In genomic region chr22:41966607-41967240, GRCh38 we compare ENCODE assay signal across 10 cellular contexts. TPM values are rescaled to one million over a fixed set of nuclear protein-coding genes. Genes with fewer than 3 reads are reported as not detected.
A peak's percentile ranks its signal among the peaks of the same experiment; 100 is the strongest.
DNase-seq lines count a peak whose midpoint lies in the region; ATAC-seq and TF ChIP-seq lines count a peak whose summit lies in the region.
"Had no signal": no experiment of that assay in that cellular context is flagged by ENCODE, and none has a peak within 500 bp of the region (broad histone marks: within the 10 kb centered on the region; RNA-seq: fewer than 3 reads in every experiment).

No MANE protein-coding gene starts in this region.

- H3K27me3 Mint-ChIP-seq in immature natural killer cell (ENCODE audit: low read depth in 3 of 3), result peaks cover 0 to 2% (median 2%) of the 10 kb centered on the region in 3 donors
- H3K27me3 Mint-ChIP-seq in stimulated activated naive B cell treated with anti-CD40 and anti-IgM and Interleukin-4, amounts not matched to agents 10 μg/mL and 1 μg/mL and 100 μg/mL, for 72 hours, result peaks cover 4 to 19% of the 10 kb centered on the region in 2 donors

- peaks cover 0 to 1% (median 0%) of the 10 kb centered on the region in 6 donors for H3K9me3 Mint-ChIP-seq in immature natural killer cell
- H3K9me3 Mint-ChIP-seq in stimulated activated naive B cell treated with anti-CD40 and anti-IgM and Interleukin-4, amounts not matched to agents 10 μg/mL and 1 μg/mL and 100 μg/mL, for 72 hours, result no peaks in the 10 kb centered on the region
- H3K9me3 Mint-ChIP-seq: activated naive CD4-positive, alpha-beta T cell treated with anti-CD3 and anti-CD28 coated beads, Interleukin-2, amount 50 U/mL, for 24 hours had no signal

- H3K9me2 ChIP-seq in HCT116 (ENCODE audit: insufficient read depth), result no peaks in the 10 kb centered on the region

- H3K36me3 ChIP-seq in HCT116 (ENCODE audit: control insufficient read depth in 1 of 2, insufficient read depth in 2 of 2, low read length in 2 of 2), result no peaks in the 10 kb centered on the region
- H3K36me3 ChIP-seq: tibial artery had no signal

- no peaks in the 10 kb centered on the region for H3K36me3 Mint-ChIP-seq in immature natural killer cell
- no peaks in the 10 kb centered on the region for H3K36me3 Mint-ChIP-seq in stimulated activated naive B cell treated with anti-CD40 and anti-IgM and Interleukin-4, amounts not matched to agents 10 μg/mL and 1 μg/mL and 100 μg/mL, for 72 hours
- H3K36me3 Mint-ChIP-seq: activated naive CD4-positive, alpha-beta T cell treated with anti-CD3 and anti-CD28 coated beads, Interleukin-2, amount 50 U/mL, for 24 hours had no signal

- no peaks in the 10 kb centered on the region for H3K27me3 ChIP-seq in HCT116 (ENCODE audit: insufficient read depth, low read length)

- H3K4me3 Mint-ChIP-seq in immature natural killer cell, result no peak overlapping the region
- H3K4me3 Mint-ChIP-seq in stimulated activated naive B cell treated with anti-CD40 and anti-IgM and Interleukin-4, amounts not matched to agents 10 μg/mL and 1 μg/mL and 100 μg/mL, for 72 hours, result no peak overlapping the region
- H3K4me3 Mint-ChIP-seq: activated naive CD4-positive, alpha-beta T cell treated with anti-CD3 and anti-CD28 coated beads, Interleukin-2, amount 50 U/mL, for 24 hours had no signal

- no peak overlapping the region for H2AFZ ChIP-seq in HCT116 (ENCODE audit: low read depth, low read length, poor library complexity, severe bottlenecking)

- CTCF ChIA-PET in HCT116 (lab: Charles Lee), result interaction anchor here (0.9 to 1.2 kb wide), 3 partner anchors 11 to 146 kb away, joined by 3 read pairs; partner anchors contain the start of gene NDUFA6

- no peaks in the 10 kb centered on the region for H3K4me1 Mint-ChIP-seq in immature natural killer cell
- H3K4me1 Mint-ChIP-seq in stimulated activated naive B cell treated with anti-CD40 and anti-IgM and Interleukin-4, amounts not matched to agents 10 μg/mL and 1 μg/mL and 100 μg/mL, for 72 hours, result peaks cover 0 to 3% of the 10 kb centered on the region in 2 donors
- H3K4me1 Mint-ChIP-seq: activated naive CD4-positive, alpha-beta T cell treated with anti-CD3 and anti-CD28 coated beads, Interleukin-2, amount 50 U/mL, for 24 hours had no signal

- DNase-seq in DMS 273 (lab: John Stamatoyannopoulos, UW; ENCODE audit: unreplicated experiment), result peak; percentile 80
- peak; percentile 48 for DNase-seq in HCT116 (ENCODE audit: low read depth, low spot score)
- peak; percentile 95 for DNase-seq in RKO (ENCODE audit: low spot score)
- peak; percentile 79 for DNase-seq in astrocyte of the hippocampus (ENCODE audit: low read depth, low spot score)
- DNase-seq in immature natural killer cell, result peak in 2 of 3 donors; percentile 12 to 40
- peak; percentile 47 for DNase-seq in stimulated activated naive B cell treated with anti-CD40 and anti-IgM and Interleukin-4, amounts not matched to agents 10 μg/mL and 1 μg/mL and 100 μg/mL, for 72 hours
- no peak for DNase-seq in coronary artery (ENCODE audit: low spot score)

- H3K27ac ChIP-seq in HCT116 (ENCODE audit: low read depth, low read length) (no peak overlapping the region), coronary artery (no peak overlapping the region)
- H3K27ac ChIP-seq: tibial artery had no signal

- H3K4me3 ChIP-seq in HCT116 (replicated peaks in 1 of 2; ENCODE audit: low read depth in 1 of 2, low read length in 2 of 2) (no peak overlapping the region), coronary artery (no peak overlapping the region)
- H3K4me3 ChIP-seq: tibial artery had no signal

- RAD21 ChIA-PET in HCT116 (lab: Charles Lee; ENCODE audit: low non-redundant PET in 1 of 2, low total read pairs in 2 of 2, uncharacterized antibody in 2 of 2, unreplicated experiment in 2 of 2), result interaction anchor here in 1 of 2 experiments (0.6 kb wide), 1 partner anchor 133 kb away, joined by 4 read pairs; no protein-coding TSS in a partner anchor

- H3K79me2 ChIP-seq in HCT116 (ENCODE audit: insufficient read depth, low read length), result no peaks in the 10 kb centered on the region

- TF ChIP-seq CTCF in HCT116 (IDR thresholded peaks at IDR 0.05 in 2 of 3, conservative IDR thresholded peaks at IDR 0.05 in 1 of 3; ENCODE audit: borderline replicate concordance in 1 of 3, insufficient read depth in 1 of 3, low read depth in 2 of 3, low read length in 2 of 3) (peak; percentile 37 to 58 (median 42); a peak in 4 of 6 replicates), coronary artery (IDR thresholded peaks at IDR 0.05) (no peak)

- TF ChIP-seq POLR2A in HCT116 (IDR thresholded peaks at IDR 0.05; ENCODE audit: borderline replicate concordance, extremely low read depth, insufficient read depth, insufficient read length), result no peak

- intact Hi-C loops in HCT116 (cut with micrococcal nuclease), result loop anchor here (2.0 to 5.0 kb wide), 2 partner anchors 146 to 478 kb away; no protein-coding TSS in a partner anchor

- no peaks in the 10 kb centered on the region for H4K20me1 ChIP-seq in HCT116 (ENCODE audit: insufficient read depth)

- TF ChIP-seq RAD21 in HCT116 (IDR thresholded peaks at IDR 0.05; ENCODE audit: low read depth), result peak; percentile 67

- no peak overlapping the region for H3K27ac Mint-ChIP-seq in immature natural killer cell
- peak overlapping the region; percentile 51 for H3K27ac Mint-ChIP-seq in stimulated activated naive B cell treated with anti-CD40 and anti-IgM and Interleukin-4, amounts not matched to agents 10 μg/mL and 1 μg/mL and 100 μg/mL, for 72 hours

- peak; percentile 77 for ATAC-seq in HCT116
- peak; percentile 85 to 91 for ATAC-seq in stimulated activated naive B cell treated with anti-CD40 and anti-IgM and Interleukin-4, amounts not matched to agents 10 μg/mL and 1 μg/mL and 100 μg/mL, for 72 hours (replicated peaks)
- ATAC-seq in GM18519 (IDR thresholded peaks at IDR 0.05; ENCODE audit: low FRiP score, unreplicated experiment), result no peak

- POLR2A ChIA-PET in HCT116 (lab: Charles Lee), result no interaction called here

- BruUV-seq in HCT116 (replicated peaks; lab: Mats Ljungman, UMichigan), result no TSS peak

- H3K9ac ChIP-seq in HCT116 (ENCODE audit: low read length), result no peak overlapping the region

- no peaks in the 10 kb centered on the region; a peak in 1 of 4 replicates for H3K9me3 ChIP-seq in HCT116 (ENCODE audit: control insufficient read depth in 1 of 2, insufficient read depth in 1 of 2, low read depth in 1 of 2, low read length in 2 of 2)
- H3K9me3 ChIP-seq: tibial artery had no signal

- H3K4me2 ChIP-seq in HCT116 (ENCODE audit: low read length), result no peak overlapping the region

- H3K4me1 ChIP-seq in HCT116 (ENCODE audit: control insufficient read depth in 1 of 2, insufficient read depth in 2 of 2, low read length in 2 of 2), result peaks cover 0 to 17% of the 10 kb centered on the region in 2 experiments; a peak in 1 of 4 replicates
- H3K4me1 ChIP-seq: tibial artery had no signal

TF ChIP-seq in HCT116, 20 proteins besides CTCF, POLR2A, EP300 and RAD21:
- no peak for TF ChIP-seq YY1 (IDR thresholded peaks at IDR 0.05; ENCODE audit: extremely low read depth, insufficient replicate concordance, low read depth, low read length)
- TF ChIP-seq JUND (IDR thresholded peaks at IDR 0.05), result no peak
- TF ChIP-seq REST (IDR thresholded peaks at IDR 0.05; ENCODE audit: low read depth), result no peak
- TF ChIP-seq EZH2 (IDR thresholded peaks at IDR 0.05), result no peak
- TF ChIP-seq POLR2AphosphoS5 (IDR thresholded peaks at IDR 0.05; ENCODE audit: low read depth, low read length), result no peak
- TF ChIP-seq ZFX (IDR thresholded peaks at IDR 0.05), result no peak
- TF ChIP-seq ELF1 (IDR thresholded peaks at IDR 0.05; ENCODE audit: borderline replicate concordance, low read depth), result no peak
TF ChIP-seq in HCT116: peak in this region for 0.

RNA-seq across cellular contexts. Expression of gene SEPTIN3, which starts 2.5 kb away (rescaled TPM):
- 9.3 TPM for total RNA-seq in HCT116 (2021; ENCODE audit: unreplicated experiment)
- 8.4 and 12.1 TPM in 2 replicates for polyA plus RNA-seq in HCT116 (2012)
- not detected for polyA plus RNA-seq in immature natural killer cell

RNA-seq across cellular contexts. Expression of gene CENPM, which starts 19.8 kb away (rescaled TPM):
- 44.7 TPM for total RNA-seq in HCT116 (2021; ENCODE audit: unreplicated experiment)
- polyA plus RNA-seq in HCT116 (2012), result 43.0 and 61.7 TPM in 2 replicates
- polyA plus RNA-seq in immature natural killer cell, result 1 to 10 TPM; 4.3 to 9.3 (median 5.5) TPM

RNA-seq across cellular contexts. Expression of gene WBP2NL, which starts 31.9 kb away (rescaled TPM):
- total RNA-seq in HCT116 (2021; ENCODE audit: unreplicated experiment), result not detected
- polyA plus RNA-seq in HCT116 (2012), result not detected in 2 replicates
- polyA plus RNA-seq in immature natural killer cell, result under 1 TPM in 2 of 3 donors, not detected in 1; 0.16 to 0.62 TPM

RNA-seq across cellular contexts. Expression of gene TNFRSF13C, which starts 40.1 kb away (rescaled TPM):
- 3.7 TPM for total RNA-seq in HCT116 (2021; ENCODE audit: unreplicated experiment)
- 1.1 and 1.8 TPM in 2 replicates for polyA plus RNA-seq in HCT116 (2012)
- polyA plus RNA-seq in immature natural killer cell, result not detected
